9 cellular contexts compared by ENCODE assay signal in the genomic region with DNA sequence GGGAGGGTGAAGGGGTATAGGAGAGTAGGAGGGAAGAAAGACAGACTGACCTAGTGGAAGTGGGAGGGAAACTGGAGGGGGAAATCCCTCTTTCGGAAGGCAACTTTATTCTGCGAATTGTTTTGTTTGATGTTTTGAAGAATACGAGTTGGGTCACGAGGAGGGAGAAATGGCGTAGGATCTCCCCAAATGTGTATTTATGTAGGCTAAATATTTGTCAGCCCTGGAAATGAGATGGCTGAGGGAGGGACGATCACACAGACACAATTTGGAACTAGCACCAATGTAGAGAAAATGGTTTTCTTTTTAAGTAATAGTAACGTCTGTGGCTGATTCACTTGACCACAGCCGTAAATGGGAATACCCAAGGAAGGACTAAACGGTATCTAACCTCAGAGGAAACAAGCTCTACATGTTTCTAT.
DNase-seq lines count a peak whose midpoint lies in the region; ATAC-seq and TF ChIP-seq lines count a peak whose summit lies in the region.
"Had no signal": no experiment of that assay in that cellular context is flagged by ENCODE, and none has a peak within 500 bp of the region (broad histone marks: within the 10 kb centered on the region; RNA-seq: fewer than 3 reads in every experiment).

No MANE protein-coding gene starts in this region.

- peaks cover 40 to 50% (median 44%) of the 10 kb centered on the region in 3 donors for H3K4me1 Mint-ChIP-seq in T-cell

- TF ChIP-seq POLR2A in sigmoid colon (IDR thresholded peaks at IDR 0.05): no peak
- TF ChIP-seq POLR2A in gastrocnemius medialis (IDR thresholded peaks at IDR 0.05): no peak

- no peaks in the 10 kb centered on the region for H3K9me3 ChIP-seq in effector memory CD4-positive, alpha-beta T cell (ENCODE audit: control insufficient read depth, low read length)
- H3K9me3 ChIP-seq in sigmoid colon (no peaks in the 10 kb centered on the region), gastrocnemius medialis (no peaks in the 10 kb centered on the region)

- no peaks in the 10 kb centered on the region for H3K36me3 ChIP-seq in effector memory CD4-positive, alpha-beta T cell (ENCODE audit: control insufficient read depth, insufficient read depth, low read length)
- H3K36me3 ChIP-seq in sigmoid colon (no peaks in the 10 kb centered on the region), gastrocnemius medialis (no peaks in the 10 kb centered on the region)

- no peak for TF ChIP-seq EP300 in sigmoid colon (IDR thresholded peaks at IDR 0.05)

- POLR2A ChIA-PET in T-cell (lab: Charles Lee): no interaction called here

- TF ChIP-seq CTCF in sigmoid colon (IDR thresholded peaks at IDR 0.05) (no peak), gastrocnemius medialis (IDR thresholded peaks at IDR 0.05 in 4 of 5, conservative IDR thresholded peaks at IDR 0.05 in 1 of 5) (no peak)

- peak overlapping the region; percentile 2 to 49 for H3K27ac Mint-ChIP-seq in T-cell

- peaks cover 29% of the 10 kb centered on the region for H3K4me1 ChIP-seq in effector memory CD4-positive, alpha-beta T cell (ENCODE audit: control insufficient read depth, insufficient read depth, low read length, poor library complexity, severe bottlenecking)
- H3K4me1 ChIP-seq in sigmoid colon (peaks cover 0 to 57% (median 42%) of the 10 kb centered on the region in 4 donors), gastrocnemius medialis (no peaks in the 10 kb centered on the region)

- intact Hi-C loops in sigmoid colon (cut with DNase I) (no loop called here), gastrocnemius medialis (cut with DNase I; ENCODE audit: low total_unique reads) (no loop called here)

- peak overlapping the region; percentile 46 to 78 (median 69) for H3K4me3 Mint-ChIP-seq in T-cell

- WGBS in sigmoid colon, 2 donors: 54 to 76% methylated on average over 9 of the region's 9 CpGs

- H3K9me3 Mint-ChIP-seq in T-cell: no peaks in the 10 kb centered on the region

- peak overlapping the region; percentile 8 for H3K27ac ChIP-seq in effector memory CD4-positive, alpha-beta T cell (ENCODE audit: insufficient read depth, low read length, poor library complexity, severe bottlenecking)
- peak overlapping the region in 3 of 4 donors; percentile 34 to 63 (median 60) for H3K27ac ChIP-seq in sigmoid colon
- no peak overlapping the region for H3K27ac ChIP-seq in gastrocnemius medialis

- CTCF ChIA-PET in T-cell (lab: Charles Lee): interaction anchor here (0.6 to 2.0 kb wide), 8 partner anchors 10 to 1570 kb away, joined by 3 to 10 read pairs (median 4); no protein-coding TSS in a partner anchor

- peak overlapping the region; percentile 31 for H3K4me3 ChIP-seq in effector memory CD4-positive, alpha-beta T cell (ENCODE audit: insufficient read depth, low read depth, low read length, poor library complexity, severe bottlenecking)
- H3K4me3 ChIP-seq in sigmoid colon: no peak overlapping the region
- no peak overlapping the region for H3K4me3 ChIP-seq in gastrocnemius medialis

- DNase-seq in NCI-H82 (lab: John Stamatoyannopoulos, UW) (peak; percentile 11), NCI-H82 treated with DMSO at 0.1 percent for 48 hours (lab: John Stamatoyannopoulos, UW; ENCODE audit: unreplicated experiment) (no peak), T-cell (peak in 2 of 34 experiments; percentile 1), sigmoid colon (no peak), gastrocnemius medialis (no peak), superior temporal gyrus (ENCODE audit: extremely low spot score) (no peak)
- no peak for DNase-seq in effector memory CD4-positive, alpha-beta T cell
- DNase-seq: NCI-H510A treated with DMSO at 0.1 percent for 48 hours had no signal

- no peaks in the 10 kb centered on the region for H3K27me3 ChIP-seq in effector memory CD4-positive, alpha-beta T cell (replicated peaks; ENCODE audit: control insufficient read depth, insufficient read depth, low read length, poor library complexity, severe bottlenecking)
- H3K27me3 ChIP-seq in sigmoid colon: no peaks in the 10 kb centered on the region
- H3K27me3 ChIP-seq in gastrocnemius medialis: no peaks in the 10 kb centered on the region

- no peaks in the 10 kb centered on the region for H3K27me3 Mint-ChIP-seq in T-cell

- no peaks in the 10 kb centered on the region for H3K36me3 Mint-ChIP-seq in T-cell

- ATAC-seq in T-cell (replicated peaks in 1 of 4) (peak in 1 of 4 experiments; percentile 30), gastrocnemius medialis (no peak), HG02981 (IDR thresholded peaks at IDR 0.05; ENCODE audit: unreplicated experiment) (no peak)

- in situ Hi-C loops in gastrocnemius medialis (cut with MboI; ENCODE audit: low sequenced_read_pairs in 4 of 4): no loop called here

Comparison
In these comparisons a context has a peak if more than half of its experiments do, and no peak if none do; other contexts are left out.
1. H3K27ac ChIP-seq: peak in effector memory CD4-positive, alpha-beta T cell (single experiment) and sigmoid colon (3 of 4); none in gastrocnemius medialis (0 of 4).